Comparison of ENCODE assay signal across 14 cellular contexts in genomic region chr3:37183976-37184375, GRCh38. TPM values are rescaled to one million over a fixed set of nuclear protein-coding genes. Genes with fewer than 3 reads are reported as not detected.
DNase-seq lines count a peak whose midpoint lies in the region; ATAC-seq and TF ChIP-seq lines count a peak whose summit lies in the region.
"Had no signal": no experiment of that assay in that cellular context is flagged by ENCODE, and none has a peak within 500 bp of the region (broad histone marks: within the 10 kb centered on the region; RNA-seq: fewer than 3 reads in every experiment).

No MANE protein-coding gene starts in this region.

- no peak overlapping the region for H3K4me3 Mint-ChIP-seq in activated CD8-positive, alpha-beta T cell treated with anti-CD3 and anti-CD28 coated beads for 36 hours
- H3K4me3 Mint-ChIP-seq: activated B cell treated with CpG ODN at 0.5 μM for 24 hours had no signal

- peak overlapping the region; percentile 38 for H2AFZ ChIP-seq in fibroblast of lung (ENCODE audit: low read length)
- H2AFZ ChIP-seq: parathyroid adenoma had no signal

- in situ Hi-C loops in transverse colon (cut with MboI; ENCODE audit: low pct_ligation_motif_present in 1 of 4, low pct_unique_long_range_greater_than_20kb in 1 of 4, low sequenced_read_pairs in 3 of 4), result no loop called here
- in situ Hi-C loops in brain microvascular endothelial cell (cut with HindIII; ENCODE audit: low pct_ligation_motif_present, low sequenced_read_pairs), result no loop called here

- 49 to 88% methylated on average over 5 of the region's 5 CpGs for WGBS in transverse colon (ENCODE audit: low coverage in 1 of 2), 2 donors

- H3K4me3 ChIP-seq in fibroblast of lung (replicated peaks in 1 of 4; ENCODE audit: control extremely low read depth in 1 of 4, insufficient read depth in 1 of 4, low read depth in 3 of 4, low read length in 4 of 4) (peak overlapping the region in 1 of 4 experiments; percentile 24), muscle layer of duodenum (ENCODE audit: low read depth in 1 of 2, low read length in 2 of 2) (no peak overlapping the region), transverse colon (no peak overlapping the region), Peyer's patch (no peak overlapping the region), brain microvascular endothelial cell (ENCODE audit: low read depth, low read length) (no peak overlapping the region)

- H3K4me2 ChIP-seq in fibroblast of lung (ENCODE audit: extremely low read depth, insufficient read depth, low read length), result peak overlapping the region; percentile 54

- POLR2A ChIA-PET in RWPE1 (lab: Yijun Ruan, JAX; ENCODE audit: low non-redundant PET), result no interaction called here
- POLR2A ChIA-PET in activated CD8-positive, alpha-beta T cell treated with anti-CD3 and anti-CD28 coated beads for 36 hours (lab: Charles Lee), result no interaction called here

- peaks cover 23% of the 10 kb centered on the region for H3K4me1 Mint-ChIP-seq in activated CD8-positive, alpha-beta T cell treated with anti-CD3 and anti-CD28 coated beads for 36 hours (ENCODE audit: low read depth)

- H3K4me1 ChIP-seq in fibroblast of lung (ENCODE audit: control insufficient read depth, extremely low read depth, insufficient read depth, low read length) (peaks cover 17% of the 10 kb centered on the region), muscle layer of duodenum (ENCODE audit: control insufficient read depth in 1 of 2, insufficient read depth in 2 of 2, low read length in 2 of 2) (peaks cover 0 to 8% of the 10 kb centered on the region in 2 donors), transverse colon (peaks cover 3 to 15% (median 9%) of the 10 kb centered on the region in 4 donors), Peyer's patch (no peaks in the 10 kb centered on the region)

- TF ChIP-seq CTCF in RWPE1 (conservative IDR thresholded peaks at IDR 0.05; ENCODE audit: low read depth) (no peak), fibroblast of lung (conservative IDR thresholded peaks at IDR 0.05 in 1 of 2, IDR thresholded peaks at IDR 0.05 in 1 of 2; ENCODE audit: low read depth in 1 of 2, low read length in 2 of 2) (no peak), transverse colon (IDR thresholded peaks at IDR 0.05) (no peak), Peyer's patch (IDR thresholded peaks at IDR 0.05) (no peak), brain microvascular endothelial cell (IDR thresholded peaks at IDR 0.05; ENCODE audit: low read depth, low read length, missing control alignments) (no peak)
- no peak for TF ChIP-seq CTCF in activated CD8-positive, alpha-beta T cell treated with anti-CD3 and anti-CD28 coated beads for 36 hours (IDR thresholded peaks at IDR 0.05)

- CTCF ChIA-PET in RWPE1 (lab: Yijun Ruan, JAX), result no interaction called here
- CTCF ChIA-PET in activated CD8-positive, alpha-beta T cell treated with anti-CD3 and anti-CD28 coated beads for 36 hours (lab: Charles Lee), result interaction anchor here (0.7 kb wide), 1 partner anchor 57 kb away, joined by 3 read pairs; no protein-coding TSS in a partner anchor

- no peaks in the 10 kb centered on the region for H4K20me1 ChIP-seq in fibroblast of lung (ENCODE audit: control insufficient read depth, extremely low read depth, insufficient read depth, low read length)

- H3K79me2 ChIP-seq in fibroblast of lung (ENCODE audit: control insufficient read depth, insufficient read depth, low read length), result peaks cover 15% of the 10 kb centered on the region

- H3K9me3 ChIP-seq in fibroblast of lung (ENCODE audit: control insufficient read depth, insufficient read depth, low read depth, low read length) (no peaks in the 10 kb centered on the region), muscle layer of duodenum (ENCODE audit: control insufficient read depth in 1 of 2, low read length in 2 of 2) (no peaks in the 10 kb centered on the region), transverse colon (no peaks in the 10 kb centered on the region), Peyer's patch (no peaks in the 10 kb centered on the region)

- H3K27me3 ChIP-seq in fibroblast of lung (ENCODE audit: control insufficient read depth, insufficient read depth, low read length) (no peaks in the 10 kb centered on the region), muscle layer of duodenum (ENCODE audit: low read depth, low read length) (no peaks in the 10 kb centered on the region), transverse colon (no peaks in the 10 kb centered on the region), Peyer's patch (no peaks in the 10 kb centered on the region), brain microvascular endothelial cell (replicated peaks) (no peaks in the 10 kb centered on the region)

- H3K36me3 ChIP-seq in fibroblast of lung (ENCODE audit: control insufficient read depth, insufficient read depth, low read length), result no peaks in the 10 kb centered on the region
- H3K36me3 ChIP-seq in muscle layer of duodenum (ENCODE audit: control insufficient read depth in 1 of 2, insufficient read depth in 2 of 2, low read length in 2 of 2), result peaks cover 0 to 5% of the 10 kb centered on the region in 2 donors
- H3K36me3 ChIP-seq in transverse colon, result no peaks in the 10 kb centered on the region
- H3K36me3 ChIP-seq in Peyer's patch, result no peaks in the 10 kb centered on the region
- H3K36me3 ChIP-seq in brain microvascular endothelial cell (replicated peaks), result no peaks in the 10 kb centered on the region

- ATAC-seq in activated CD8-positive, alpha-beta T cell treated with anti-CD3 and anti-CD28 coated beads for 36 hours, result no peak
- ATAC-seq in GM21381 (IDR thresholded peaks at IDR 0.05; ENCODE audit: unreplicated experiment), result no peak

- DNase-seq in RWPE1 (ENCODE audit: low spot score) (no peak), fibroblast of lung (ENCODE audit: low read depth in 2 of 2) (peak; percentile 41 to 78), transverse colon (no peak), Peyer's patch (no peak), brain microvascular endothelial cell (no peak)
- DNase-seq in activated CD8-positive, alpha-beta T cell treated with anti-CD3 and anti-CD28 coated beads for 36 hours, result no peak
- DNase-seq: activated B cell treated with CpG ODN at 0.5 μM for 24 hours; activated effector memory CD4-positive, alpha-beta T cell treated with Interleukin-2 at 50 U/mL for 16 hours; effector memory CD4-positive, alpha-beta T cell; islet precursor cell; NCI-H2081 treated with DMSO at 0.1 percent for 48 hours had no signal

- TF ChIP-seq POLR2A in transverse colon (IDR thresholded peaks at IDR 0.05) (no peak), Peyer's patch (IDR thresholded peaks at IDR 0.05) (no peak)

- no peaks in the 10 kb centered on the region for H3K36me3 Mint-ChIP-seq in activated CD8-positive, alpha-beta T cell treated with anti-CD3 and anti-CD28 coated beads for 36 hours (ENCODE audit: low read depth)

- H3K27ac Mint-ChIP-seq in activated CD8-positive, alpha-beta T cell treated with anti-CD3 and anti-CD28 coated beads for 36 hours, result no peak overlapping the region
- H3K27ac Mint-ChIP-seq: activated B cell treated with CpG ODN at 0.5 μM for 24 hours had no signal

- no peaks in the 10 kb centered on the region for H3K9me3 Mint-ChIP-seq in activated CD8-positive, alpha-beta T cell treated with anti-CD3 and anti-CD28 coated beads for 36 hours
- H3K9me3 Mint-ChIP-seq: activated B cell treated with CpG ODN at 0.5 μM for 24 hours had no signal

- intact Hi-C loops in transverse colon (cut with DNase I; ENCODE audit: low total_unique reads), result no loop called here
- intact Hi-C loops in activated CD8-positive, alpha-beta T cell treated with anti-CD3 and anti-CD28 coated beads for 36 hours (cut with micrococcal nuclease), result no loop called here

- H3K27me3 Mint-ChIP-seq in activated CD8-positive, alpha-beta T cell treated with anti-CD3 and anti-CD28 coated beads for 36 hours, result no peaks in the 10 kb centered on the region
- H3K27me3 Mint-ChIP-seq: activated B cell treated with CpG ODN at 0.5 μM for 24 hours had no signal

- H3K27ac ChIP-seq in RWPE1, result peak overlapping the region; percentile 80
- peak overlapping the region; percentile 83 for H3K27ac ChIP-seq in fibroblast of lung (ENCODE audit: insufficient read depth, low read length)
- peak overlapping the region; percentile 70 for H3K27ac ChIP-seq in muscle layer of duodenum (ENCODE audit: low read length)
- H3K27ac ChIP-seq in transverse colon, result peak overlapping the region; percentile 29 to 65 (median 52)
- peak overlapping the region in 1 of 4 donors; percentile 52 for H3K27ac ChIP-seq in Peyer's patch
- no peak overlapping the region for H3K27ac ChIP-seq in brain microvascular endothelial cell
- H3K27ac ChIP-seq: parathyroid adenoma had no signal

- no peak for TF ChIP-seq EP300 in transverse colon (IDR thresholded peaks at IDR 0.05; ENCODE audit: low read depth)

- H3K9ac ChIP-seq in fibroblast of lung (ENCODE audit: insufficient read depth, low read length), result no peak overlapping the region
- H3K9ac ChIP-seq: parathyroid adenoma had no signal

RNA-seq across cellular contexts. Expression of gene LRRFIP2, which starts 9.6 kb away (rescaled TPM):
- total RNA-seq in fibroblast of lung (75.8 and 149 TPM in 2 replicates), transverse colon (100 to 1,000 TPM; 136 to 198 (median 167) TPM), Peyer's patch (100 to 1,000 TPM; 152 to 166 (median 152) TPM)
- 80.5 and 83.7 TPM in 2 replicates for polyA plus RNA-seq in fibroblast of lung
- polyA plus RNA-seq in fibroblast of lung (2012), result 62.8 and 63.5 TPM in 2 replicates
- 6.7 and 11.2 TPM in 2 replicates for polyA minus RNA-seq in fibroblast of lung (ENCODE audit: low replicate concordance)
- 10 to 100 TPM; 18.7 to 23.1 TPM for total RNA-seq in activated CD8-positive, alpha-beta T cell treated with anti-CD3 and anti-CD28 coated beads for 36 hours

RNA-seq across cellular contexts. Expression of gene GOLGA4, which starts 59.1 kb away (rescaled TPM):
- total RNA-seq in fibroblast of lung (73.4 and 95.1 TPM in 2 replicates), transverse colon (100 to 1,000 TPM in 3 of 4 donors, 10 to 100 TPM in 1; 93.1 to 123 (median 108) TPM), Peyer's patch (100 to 1,000 TPM; 174 to 236 (median 208) TPM)
- 35.9 and 48.0 TPM in 2 replicates for polyA plus RNA-seq in fibroblast of lung
- polyA plus RNA-seq in fibroblast of lung (2012), result 37.5 and 47.9 TPM in 2 replicates
- 10.5 and 12.5 TPM in 2 replicates for polyA minus RNA-seq in fibroblast of lung (ENCODE audit: low replicate concordance)
- total RNA-seq in activated CD8-positive, alpha-beta T cell treated with anti-CD3 and anti-CD28 coated beads for 36 hours, result 10 to 100 TPM; 33.1 to 33.9 TPM

Comparison
In these comparisons a context has a peak if more than half of its experiments do, and no peak if none do; other contexts are left out.
1. DNase-seq: peak in fibroblast of lung (2 of 2); none in RWPE1 (single experiment), transverse colon (single experiment), Peyer's patch (0 of 3), activated CD8-positive, alpha-beta T cell treated with anti-CD3 and anti-CD28 coated beads for 36 hours (single experiment) and brain microvascular endothelial cell (single experiment).